Comparison of ENCODE assay signal across 9 cellular contexts in the genomic region with DNA sequence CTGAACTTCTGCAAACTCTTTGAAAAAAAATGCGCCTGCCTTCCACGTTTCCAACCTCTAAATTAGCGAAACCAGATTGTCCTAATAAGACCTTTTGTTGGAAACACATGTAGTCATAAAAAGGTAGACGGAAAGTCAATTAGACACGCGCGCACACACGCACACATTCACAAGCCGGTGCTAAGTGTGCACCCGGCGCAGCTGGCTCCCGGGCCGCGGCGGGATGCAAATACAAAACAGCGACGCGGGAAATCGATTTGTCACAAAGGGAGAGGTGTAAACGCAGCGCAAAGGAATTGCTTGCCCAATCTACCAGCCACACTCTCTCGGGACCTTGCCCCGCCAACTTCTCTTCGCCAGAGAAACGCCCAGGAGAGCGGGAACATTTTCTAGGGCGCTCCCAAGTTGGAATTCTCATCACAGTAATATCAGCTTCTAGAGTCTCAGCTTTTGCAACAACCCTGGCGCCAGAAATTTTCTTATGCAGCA. TPM values are rescaled to one million over a fixed set of nuclear protein-coding genes. Genes with fewer than 3 reads are reported as not detected.
DNase-seq lines count a peak whose midpoint lies in the region; ATAC-seq and FAIRE-seq lines count a peak whose summit lies in the region.
"Had no signal": no experiment of that assay in that cellular context is flagged by ENCODE, and none has a peak within 500 bp of the region (broad histone marks: within the 10 kb centered on the region; RNA-seq: fewer than 3 reads in every experiment).

No MANE protein-coding gene starts in this region.

- peaks cover 41% of the 10 kb centered on the region for H3K4me1 Mint-ChIP-seq in activated naive CD8-positive, alpha-beta T cell (ENCODE audit: low read depth)
- peaks cover 24% of the 10 kb centered on the region for H3K4me1 Mint-ChIP-seq in activated naive CD8-positive, alpha-beta T cell treated with anti-CD3 and anti-CD28 coated beads for 36 hours

- H3K9me3 ChIP-seq in SJCRH30 (replicated peaks): no peaks in the 10 kb centered on the region
- H3K9me3 ChIP-seq in iPS-15b (ENCODE audit: control insufficient read depth, insufficient read depth, low read length): no peaks in the 10 kb centered on the region
- H3K9me3 ChIP-seq in subcutaneous abdominal adipose tissue (ENCODE audit: control insufficient read depth in 5 of 5, low read length in 5 of 5): no peaks in the 10 kb centered on the region

- no peak for FAIRE-seq in HTR-8/SVneo (lab: Jason Lieb, UNC)
- FAIRE-seq: endometrium had no signal

- H3K36me3 ChIP-seq in SJCRH30 (no peaks in the 10 kb centered on the region), iPS-15b (ENCODE audit: control insufficient read depth, insufficient read depth, low read length) (no peaks in the 10 kb centered on the region), subcutaneous abdominal adipose tissue (ENCODE audit: control insufficient read depth in 5 of 5, insufficient read depth in 5 of 5, low read length in 5 of 5) (peaks cover 0 to 3% (median 0%) of the 10 kb centered on the region in 5 donors)

- H3K9me3 Mint-ChIP-seq in activated naive CD8-positive, alpha-beta T cell (ENCODE audit: low read depth): no peaks in the 10 kb centered on the region
- peaks cover 6% of the 10 kb centered on the region for H3K9me3 Mint-ChIP-seq in activated naive CD8-positive, alpha-beta T cell treated with anti-CD3 and anti-CD28 coated beads for 36 hours

- ATAC-seq in GM18498 (IDR thresholded peaks at IDR 0.05; ENCODE audit: unreplicated experiment): no peak

- no peak overlapping the region for H3K9ac ChIP-seq in iPS-15b (ENCODE audit: low read depth, low read length)
- peak overlapping the region in 1 of 5 donors; percentile 4 for H3K9ac ChIP-seq in subcutaneous abdominal adipose tissue (ENCODE audit: low read length in 5 of 5)

- no peaks in the 10 kb centered on the region for H3K4me1 ChIP-seq in SJCRH30
- peaks cover 6% of the 10 kb centered on the region for H3K4me1 ChIP-seq in iPS-15b (ENCODE audit: control insufficient read depth, insufficient read depth, low read length)
- H3K4me1 ChIP-seq in subcutaneous abdominal adipose tissue (ENCODE audit: control insufficient read depth in 5 of 5, insufficient read depth in 5 of 5, low read length in 5 of 5): peaks cover 0 to 38% (median 24%) of the 10 kb centered on the region in 5 donors

- H3K36me3 Mint-ChIP-seq in activated naive CD8-positive, alpha-beta T cell: no peaks in the 10 kb centered on the region
- peaks cover 5% of the 10 kb centered on the region for H3K36me3 Mint-ChIP-seq in activated naive CD8-positive, alpha-beta T cell treated with anti-CD3 and anti-CD28 coated beads for 36 hours

- H3K4me3 Mint-ChIP-seq in activated naive CD8-positive, alpha-beta T cell: peak overlapping the region; percentile 30
- no peak overlapping the region for H3K4me3 Mint-ChIP-seq in activated naive CD8-positive, alpha-beta T cell treated with anti-CD3 and anti-CD28 coated beads for 36 hours

- H3K27ac Mint-ChIP-seq in activated naive CD8-positive, alpha-beta T cell: no peak overlapping the region
- no peak overlapping the region for H3K27ac Mint-ChIP-seq in activated naive CD8-positive, alpha-beta T cell treated with anti-CD3 and anti-CD28 coated beads for 36 hours

- peaks cover 53% of the 10 kb centered on the region for H3K27me3 Mint-ChIP-seq in activated naive CD8-positive, alpha-beta T cell
- peaks cover 97% of the 10 kb centered on the region for H3K27me3 Mint-ChIP-seq in activated naive CD8-positive, alpha-beta T cell treated with anti-CD3 and anti-CD28 coated beads for 36 hours

- H3K4me3 ChIP-seq in SJCRH30 (peak overlapping the region; percentile 26), iPS-15b (ENCODE audit: low read depth, low read length) (peak overlapping the region; percentile 33), subcutaneous abdominal adipose tissue (ENCODE audit: low read depth in 1 of 5, low read length in 5 of 5) (peak overlapping the region; percentile 8 to 81 (median 66))

- H3K27me3 ChIP-seq in SJCRH30 (peaks cover 6% of the 10 kb centered on the region; the same call in 1 of the 2 replicates), iPS-15b (ENCODE audit: control insufficient read depth, insufficient read depth, low read length) (peaks cover 98% of the 10 kb centered on the region), subcutaneous abdominal adipose tissue (ENCODE audit: control insufficient read depth in 5 of 5, insufficient read depth in 4 of 5, low read length in 5 of 5) (peaks cover 29 to 64% (median 54%) of the 10 kb centered on the region in 5 donors)

- H3K27ac ChIP-seq in SJCRH30: peak overlapping the region; percentile 17; the same call in 1 of the 2 replicates
- H3K27ac ChIP-seq in subcutaneous abdominal adipose tissue (ENCODE audit: low read depth, low read length): peak overlapping the region; percentile 72

- DNase-seq in activated naive CD8-positive, alpha-beta T cell treated with anti-CD3 and anti-CD28 coated beads for 36 hours: no peak
- DNase-seq in SJCRH30: peak; percentile 14 to 47
- no peak for DNase-seq in HTR-8/SVneo (ENCODE audit: insufficient read length, low spot score)
- no peak for DNase-seq in kidney glomerular epithelial cell (lab: John Stamatoyannopoulos, UW)

RNA-seq across cellular contexts. Expression of gene PRRX1, which starts 4.4 kb away (rescaled TPM):
- total RNA-seq in activated naive CD8-positive, alpha-beta T cell treated with anti-CD3 and anti-CD28 coated beads for 36 hours: not detected
- total RNA-seq in SJCRH30 (2014; rRNA removed; shearing (Covaris generic)): 0.73 and 1.1 TPM in 2 replicates

Comparison
In these comparisons a context has a peak if more than half of its experiments do, and no peak if none do; other contexts are left out.
1. DNase-seq: peak in SJCRH30 (2 of 2); none in activated naive CD8-positive, alpha-beta T cell treated with anti-CD3 and anti-CD28 coated beads for 36 hours (single experiment), HTR-8/SVneo (single experiment) and kidney glomerular epithelial cell (single experiment).
2. Peak in every context shown above with its lines, with median percentiles within 50 percentile points of each other: H3K4me3 ChIP-seq.